Comparison of ENCODE assay signal across 7 cellular contexts in genomic region chr2:140621963-140622362, GRCh38.
"Had no signal": no experiment of that assay in that cellular context is flagged by ENCODE, and none has a peak within 500 bp of the region (broad histone marks: within the 10 kb centered on the region; RNA-seq: fewer than 3 reads in every experiment).

No MANE protein-coding gene starts in this region.

- H3K4me1 Mint-ChIP-seq: IgD-negative memory B cell had no signal

- H3K4me2 ChIP-seq: KMS-11 had no signal

- ATAC-seq: K562 had no signal

- H3K27ac ChIP-seq: HL-60, KMS-11 had no signal

- H3K4me3 ChIP-seq: K562 had no signal

- H3K27ac Mint-ChIP-seq: IgD-negative memory B cell had no signal

- H3K36me3 Mint-ChIP-seq: IgD-negative memory B cell had no signal

- FAIRE-seq: HTR-8/SVneo, K562 had no signal

- DNase-seq: KBM-7, KG1 had no signal

- H3K9ac ChIP-seq: KMS-11 had no signal
